ENCODE assay signal across 33 cellular contexts in genomic region chr7:72053273-72053672, GRCh38.
"Had no signal": no experiment of that assay in that cellular context is flagged by ENCODE, and none has a peak within 500 bp of the region (broad histone marks: within the 10 kb centered on the region; RNA-seq: fewer than 3 reads in every experiment).

No MANE protein-coding gene starts in this region.

- H3K27ac ChIP-seq: brain microvascular endothelial cell, WERI-Rb-1 had no signal

- H3K27me3 ChIP-seq: brain microvascular endothelial cell had no signal

- H3K27ac Mint-ChIP-seq: activated CD4-positive, alpha-beta memory T cell treated with anti-CD3 and anti-CD28 coated beads, Interleukin-2, amount 10 ng/mL, durations not matched to agents 7 days and 5 days; activated CD8-positive, alpha-beta memory T cell treated with anti-CD3 and anti-CD28 coated beads, Interleukin-2, amount 10 ng/mL, durations not matched to agents 7 days and 5 days; activated naive CD8-positive, alpha-beta T cell treated with anti-CD3 and anti-CD28 coated beads for 36 hours had no signal

- ATAC-seq: activated CD8-positive, alpha-beta memory T cell treated with anti-CD3 and anti-CD28 coated beads, Interleukin-2, amount 10 ng/mL, durations not matched to agents 7 days and 5 days had no signal

- H3K36me3 ChIP-seq: brain microvascular endothelial cell, WERI-Rb-1 had no signal

- DNase-seq: activated CD4-positive, alpha-beta memory T cell treated with anti-CD3 and anti-CD28 coated beads, Interleukin-2, amount 10 ng/mL, durations not matched to agents 7 days and 5 days; activated CD4-positive, alpha-beta T cell treated with anti-CD3 and anti-CD28 coated beads for 1 hour; activated CD4-positive, alpha-beta T cell treated with anti-CD3 and anti-CD28 coated beads for 48 hours; activated CD4-positive, CD25-positive, alpha-beta regulatory T cell; activated CD8-positive, alpha-beta memory T cell treated with anti-CD3 and anti-CD28 coated beads for 24 hours; activated CD8-positive, alpha-beta memory T cell treated with anti-CD3 and anti-CD28 coated beads, Interleukin-2, amount 10 ng/mL, durations not matched to agents 7 days and 5 days; activated CD8-positive, alpha-beta memory T cell treated with anti-CD3 and anti-CD28 coated beads, Interleukin-2, amount 50 U/mL, for 48 hours; activated effector memory CD4-positive, alpha-beta T cell treated with Interleukin-2 at 50 U/mL for 16 hours; activated naive CD4-positive, alpha-beta T cell treated with anti-CD3 and anti-CD28 coated beads, Interleukin-2, amount 50 U/mL, for 16 hours; activated naive CD8-positive, alpha-beta T cell treated with anti-CD3 and anti-CD28 coated beads for 36 hours; activated T-cell treated with anti-CD3 and anti-CD28 coated beads, Interleukin-2, amount 50 U/mL, for 48 hours; amniotic stem cell; aorta; brain microvascular endothelial cell; central memory CD4-positive, alpha-beta T cell; Karpas-422; KBM-7; NCI-H1048; NCI-H1105 treated with DMSO at 0.1 percent for 48 hours; NCI-H1436; NCI-H1694; NCI-H1930; NCI-H2081 treated with DMSO at 0.1 percent for 48 hours; NCI-H226; NCI-H446 treated with DMSO at 0.1 percent for 48 hours; NCI-H524; OCI-M1; Right ventricle myocardium superior; SW 1271; T-helper 1 cell; T-helper 2 cell; T-helper 9 cell; WERI-Rb-1 had no signal

- H3K36me3 Mint-ChIP-seq: activated CD8-positive, alpha-beta memory T cell treated with anti-CD3 and anti-CD28 coated beads, Interleukin-2, amount 10 ng/mL, durations not matched to agents 7 days and 5 days; activated naive CD8-positive, alpha-beta T cell treated with anti-CD3 and anti-CD28 coated beads for 36 hours had no signal

- H3K4me1 Mint-ChIP-seq: activated CD4-positive, alpha-beta memory T cell treated with anti-CD3 and anti-CD28 coated beads, Interleukin-2, amount 10 ng/mL, durations not matched to agents 7 days and 5 days; activated CD8-positive, alpha-beta memory T cell treated with anti-CD3 and anti-CD28 coated beads, Interleukin-2, amount 10 ng/mL, durations not matched to agents 7 days and 5 days; activated naive CD8-positive, alpha-beta T cell treated with anti-CD3 and anti-CD28 coated beads for 36 hours had no signal

- H3K4me3 Mint-ChIP-seq: activated CD4-positive, alpha-beta memory T cell treated with anti-CD3 and anti-CD28 coated beads, Interleukin-2, amount 10 ng/mL, durations not matched to agents 7 days and 5 days; activated CD8-positive, alpha-beta memory T cell treated with anti-CD3 and anti-CD28 coated beads, Interleukin-2, amount 10 ng/mL, durations not matched to agents 7 days and 5 days; activated naive CD8-positive, alpha-beta T cell treated with anti-CD3 and anti-CD28 coated beads for 36 hours had no signal

- H3K27me3 Mint-ChIP-seq: activated CD4-positive, alpha-beta memory T cell treated with anti-CD3 and anti-CD28 coated beads, Interleukin-2, amount 10 ng/mL, durations not matched to agents 7 days and 5 days; activated CD8-positive, alpha-beta memory T cell treated with anti-CD3 and anti-CD28 coated beads, Interleukin-2, amount 10 ng/mL, durations not matched to agents 7 days and 5 days; activated naive CD8-positive, alpha-beta T cell treated with anti-CD3 and anti-CD28 coated beads for 36 hours had no signal
